ENCODE assay signal across 8 cellular contexts in the genomic region with DNA sequence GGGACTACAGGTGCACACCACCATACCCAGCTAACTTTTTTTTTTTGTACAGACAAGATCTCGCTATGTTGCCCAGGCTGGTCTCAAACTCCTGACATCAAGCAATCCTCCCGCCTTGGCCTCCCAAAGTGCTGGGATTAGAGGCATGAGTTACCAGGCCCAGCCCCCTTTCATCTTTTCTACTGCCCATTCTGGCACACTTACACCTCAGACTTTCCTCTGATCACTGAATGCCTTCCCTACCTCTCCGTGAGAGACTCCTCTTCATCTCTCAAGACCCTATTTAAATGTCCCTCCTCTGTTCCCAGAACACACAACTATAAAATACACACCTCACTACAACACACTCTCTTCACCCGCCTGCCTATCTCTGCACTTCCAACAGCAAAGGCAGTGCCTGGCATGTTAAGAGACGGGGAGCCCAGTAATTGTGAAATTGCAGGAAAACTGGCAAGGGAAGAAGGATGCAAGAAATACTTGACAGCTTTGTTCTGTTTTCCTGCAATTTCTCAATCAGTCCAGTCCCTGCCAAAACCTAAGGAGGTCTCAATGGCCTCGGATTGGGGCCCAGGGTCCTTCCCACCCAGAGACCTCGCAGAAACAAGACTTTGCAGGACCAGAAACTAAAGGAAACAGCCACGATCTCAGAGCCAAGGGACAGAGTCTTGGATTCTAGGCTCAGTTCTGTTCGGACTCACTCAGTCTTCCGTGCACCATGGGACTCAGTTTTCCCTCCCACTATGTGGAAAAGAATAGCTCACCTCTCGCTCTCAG. TPM values are rescaled to one million over a fixed set of nuclear protein-coding genes. Genes with fewer than 3 reads are reported as not detected.
A peak's percentile ranks its signal among the peaks of the same experiment; 100 is the strongest.
DNase-seq lines count a peak whose midpoint lies in the region; ATAC-seq and TF ChIP-seq lines count a peak whose summit lies in the region.

No MANE protein-coding gene starts in this region.

- TF ChIP-seq CTCF in colonic mucosa (IDR thresholded peaks at IDR 0.05) (no peak), nephron (IDR thresholded peaks at IDR 0.05; ENCODE audit: unreplicated experiment in 3 of 3) (no peak)

- H3K9me3 ChIP-seq in Karpas-422 (ENCODE audit: low read length) (no peaks in the 10 kb centered on the region), colonic mucosa (no peaks in the 10 kb centered on the region)

- H3K4me3 ChIP-seq in Karpas-422 (ENCODE audit: low read length): peak overlapping the region; percentile 90
- peak overlapping the region; percentile 82 for H3K4me3 ChIP-seq in colonic mucosa

- peak overlapping the region; percentile 87 to 94 (median 93) for H3K4me3 Mint-ChIP-seq in nephron

- H3K27ac ChIP-seq in Karpas-422 (ENCODE audit: low read length) (no peak overlapping the region; the same call in 1 of the 2 replicates), colonic mucosa (no peak overlapping the region)

- DNase-seq in AG20443 (ENCODE audit: low spot score): peak; percentile 43
- DNase-seq in Karpas-422: peak; percentile 53
- peak; percentile 17 for DNase-seq in colonic mucosa
- DNase-seq in NAMALWA (ENCODE audit: low spot score): no peak
- no peak for DNase-seq in SK-N-DZ (ENCODE audit: low spot score)
- no peak for DNase-seq in NCI-H748 treated with DMSO at 0.1 percent for 48 hours (lab: John Stamatoyannopoulos, UW)

- H3K9me3 Mint-ChIP-seq in nephron: no peaks in the 10 kb centered on the region

- no peaks in the 10 kb centered on the region for H3K9me2 ChIP-seq in Karpas-422 (replicated peaks; ENCODE audit: insufficient read depth, low read length)

- no peaks in the 10 kb centered on the region for H3K27me3 Mint-ChIP-seq in nephron (ENCODE audit: low read depth)

- intact Hi-C loops in colonic mucosa (cut with DNase I): loop anchor here (5.0 kb wide), 1 partner anchor 186 kb away; no protein-coding TSS in a partner anchor

- ATAC-seq in HG02763 (IDR thresholded peaks at IDR 0.05; ENCODE audit: unreplicated experiment): no peak

- H2AFZ ChIP-seq in Karpas-422 (ENCODE audit: low read length): no peak overlapping the region

- H4K20me1 ChIP-seq in Karpas-422 (ENCODE audit: insufficient read depth, low read depth, low read length): peaks cover 13% of the 10 kb centered on the region; the same call in 1 of the 2 replicates

- H3K79me2 ChIP-seq in Karpas-422 (ENCODE audit: low read length): peaks cover 34% of the 10 kb centered on the region

- peak overlapping the region; percentile 93 for H3K4me2 ChIP-seq in Karpas-422 (ENCODE audit: low read depth, low read length, poor library complexity, severe bottlenecking)

- peak overlapping the region in 1 of 3 experiments; percentile 39 for H3K27ac Mint-ChIP-seq in nephron

- H3K9ac ChIP-seq in Karpas-422 (ENCODE audit: low read length) (peak overlapping the region; percentile 89), colonic mucosa (ENCODE audit: low read depth in 2 of 2, low read length in 2 of 2) (peak overlapping the region; percentile 48 to 64)

- H3K27me3 ChIP-seq in Karpas-422 (ENCODE audit: low read length) (no peaks in the 10 kb centered on the region), colonic mucosa (no peaks in the 10 kb centered on the region)

- H3K36me3 ChIP-seq in Karpas-422 (ENCODE audit: insufficient read depth, low read length): peaks cover 13% of the 10 kb centered on the region; the same call in 1 of the 2 replicates
- H3K36me3 ChIP-seq in colonic mucosa: no peaks in the 10 kb centered on the region

- peaks cover 25% of the 10 kb centered on the region for H3K4me1 Mint-ChIP-seq in nephron

- H3K4me1 ChIP-seq in Karpas-422 (ENCODE audit: low read length) (peaks cover 29% of the 10 kb centered on the region), colonic mucosa (peaks cover 13% of the 10 kb centered on the region)

- H3K36me3 Mint-ChIP-seq in nephron (ENCODE audit: low read depth): peaks cover 16% of the 10 kb centered on the region

RNA-seq across cellular contexts. Expression of gene RRP9, which starts 0.9 kb away (rescaled TPM):
- total RNA-seq in Karpas-422 (2014; rRNA removed; shearing (Covaris generic); ENCODE audit: low replicate concordance): 15.1 and 39.8 TPM in 2 replicates
- 10 to 100 TPM in 1 of 2 donors, 1 to 10 TPM in 1; 9.6 to 24.7 TPM for total RNA-seq in colonic mucosa
- polyA plus RNA-seq in SK-N-DZ (2014; cell fraction: cytosol; rRNA removed): 80.5 and 102 TPM in 2 replicates
- polyA plus RNA-seq in SK-N-DZ (2014; cell fraction: nucleus; rRNA removed): 67.9 and 95.7 TPM in 2 replicates

RNA-seq across cellular contexts. Expression of gene PARP3, which starts 1.3 kb away (rescaled TPM):
- 29.1 and 43.5 TPM in 2 replicates for total RNA-seq in Karpas-422 (2014; rRNA removed; shearing (Covaris generic); ENCODE audit: low replicate concordance)
- 10 to 100 TPM; 17.0 to 18.0 TPM for total RNA-seq in colonic mucosa
- polyA plus RNA-seq in SK-N-DZ (2014; cell fraction: cytosol; rRNA removed): 23.9 and 27.7 TPM in 2 replicates
- 107 and 117 TPM in 2 replicates for polyA plus RNA-seq in SK-N-DZ (2014; cell fraction: nucleus; rRNA removed)

RNA-seq across cellular contexts. Expression of gene GPR62, which starts 14.3 kb away (rescaled TPM):
- not detected in 2 replicates for total RNA-seq in Karpas-422 (2014; rRNA removed; shearing (Covaris generic); ENCODE audit: low replicate concordance)
- total RNA-seq in colonic mucosa: not detected
- not detected in 2 replicates for polyA plus RNA-seq in SK-N-DZ (2014; cell fraction: cytosol; rRNA removed)
- not detected in 2 replicates for polyA plus RNA-seq in SK-N-DZ (2014; cell fraction: nucleus; rRNA removed)

RNA-seq across cellular contexts. Expression of gene PCBP4, which starts 26.4 kb away (rescaled TPM):
- 16.9 and 17.9 TPM in 2 replicates for total RNA-seq in Karpas-422 (2014; rRNA removed; shearing (Covaris generic); ENCODE audit: low replicate concordance)
- total RNA-seq in colonic mucosa: 10 to 100 TPM; 19.6 to 22.4 TPM
- polyA plus RNA-seq in SK-N-DZ (2014; cell fraction: cytosol; rRNA removed): 302 and 358 TPM in 2 replicates
- 571 and 659 TPM in 2 replicates for polyA plus RNA-seq in SK-N-DZ (2014; cell fraction: nucleus; rRNA removed)

RNA-seq across cellular contexts. Expression of gene ABHD14B, which starts 33.0 kb away (rescaled TPM):
- 104 and 118 TPM in 2 replicates for total RNA-seq in Karpas-422 (2014; rRNA removed; shearing (Covaris generic); ENCODE audit: low replicate concordance)
- 10 to 100 TPM; 64.9 to 72.2 TPM for total RNA-seq in colonic mucosa
- 28.5 and 32.5 TPM in 2 replicates for polyA plus RNA-seq in SK-N-DZ (2014; cell fraction: cytosol; rRNA removed)
- 38.4 and 42.4 TPM in 2 replicates for polyA plus RNA-seq in SK-N-DZ (2014; cell fraction: nucleus; rRNA removed)

Comparison
In these comparisons a context has a peak if more than half of its experiments do, and no peak if none do; other contexts are left out.
1. DNase-seq: peak in AG20443 (single experiment), Karpas-422 (single experiment) and colonic mucosa (single experiment); none in NAMALWA (single experiment), SK-N-DZ (single experiment) and NCI-H748 treated with DMSO at 0.1 percent for 48 hours (single experiment).